ENCODE assay signal across 9 cellular contexts in the genomic region with DNA sequence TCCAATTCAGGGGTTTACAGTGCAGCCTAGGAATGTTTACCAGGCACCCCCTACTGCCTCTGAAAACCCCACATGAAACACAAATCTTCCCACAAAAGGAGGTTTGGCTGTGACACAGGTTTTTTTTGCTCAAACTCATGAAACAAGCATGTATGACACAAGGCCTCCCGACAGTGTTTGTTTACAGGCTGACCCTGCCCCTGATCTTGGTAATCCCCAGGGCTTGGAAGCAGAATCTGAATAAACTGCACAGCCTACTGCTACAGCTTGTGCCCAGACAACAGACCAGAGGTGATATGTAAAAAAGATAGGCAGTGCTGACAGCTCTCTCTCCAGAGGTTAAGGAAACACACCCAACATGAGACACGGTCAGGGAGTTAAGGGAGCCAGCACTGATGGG.
DNase-seq lines count a peak whose midpoint lies in the region; ATAC-seq and TF ChIP-seq lines count a peak whose summit lies in the region.
"Had no signal": no experiment of that assay in that cellular context is flagged by ENCODE, and none has a peak within 500 bp of the region (broad histone marks: within the 10 kb centered on the region; RNA-seq: fewer than 3 reads in every experiment).

No MANE protein-coding gene starts in this region.

- H3K9ac ChIP-seq in DND-41 (ENCODE audit: low read depth, low read length) (no peak overlapping the region), colonic mucosa (ENCODE audit: low read depth in 2 of 2, low read length in 2 of 2) (no peak overlapping the region)

- H3K9me3 ChIP-seq in DND-41 (ENCODE audit: insufficient read depth, low read length, severe bottlenecking) (no peaks in the 10 kb centered on the region), colonic mucosa (no peaks in the 10 kb centered on the region)

- no peak for ATAC-seq in DND-41 (ENCODE audit: insufficient read depth, low read depth)

- no peaks in the 10 kb centered on the region for H3K9me3 Mint-ChIP-seq in nephron progenitor cell

- H3K27ac ChIP-seq in DND-41 (ENCODE audit: low read length) (peak overlapping the region; percentile 15; the same call in 1 of the 2 replicates), colonic mucosa (no peak overlapping the region)

- peaks cover 25% of the 10 kb centered on the region for H3K4me1 Mint-ChIP-seq in nephron progenitor cell

- H3K27me3 ChIP-seq in DND-41 (ENCODE audit: insufficient read depth, low read length, poor library complexity) (no peaks in the 10 kb centered on the region), colonic mucosa (no peaks in the 10 kb centered on the region)

- no peak overlapping the region for H3K4me3 ChIP-seq in DND-41 (ENCODE audit: low read depth in 1 of 2, low read length in 2 of 2)
- H3K4me3 ChIP-seq in fibroblast of mammary gland (ENCODE audit: control insufficient read depth, low read depth, low read length) = no peak overlapping the region
- no peak overlapping the region for H3K4me3 ChIP-seq in colonic mucosa

- no peak for TF ChIP-seq CTCF in DND-41 (IDR thresholded peaks at IDR 0.05; ENCODE audit: borderline replicate concordance, extremely low read depth, low read length, poor library complexity, severe bottlenecking)
- no peak for TF ChIP-seq CTCF in fibroblast of mammary gland (conservative IDR thresholded peaks at IDR 0.05; ENCODE audit: control insufficient read depth, insufficient read depth, low read depth, low read length)
- no peak for TF ChIP-seq CTCF in nephron progenitor cell (IDR thresholded peaks at IDR 0.05)
- no peak for TF ChIP-seq CTCF in colonic mucosa (IDR thresholded peaks at IDR 0.05)

- peak overlapping the region; percentile 12 for H3K27ac Mint-ChIP-seq in nephron progenitor cell

- H4K20me1 ChIP-seq in DND-41 (ENCODE audit: insufficient read depth, low read length) = peaks cover 94% of the 10 kb centered on the region

- DNase-seq in DND-41 = no peak
- DNase-seq in RPMI7951 (ENCODE audit: low read depth) = peak; percentile 38
- peak; percentile 88 for DNase-seq in fibroblast of mammary gland (ENCODE audit: low read depth)
- DNase-seq in nephron progenitor cell = peak; percentile 10
- DNase-seq in colonic mucosa = no peak
- DNase-seq in RKO (ENCODE audit: low spot score) = no peak
- DNase-seq in NCI-H1417 (lab: John Stamatoyannopoulos, UW) = no peak
- no peak for DNase-seq in NCI-H524 treated with DMSO at 0.1 percent for 48 hours (lab: John Stamatoyannopoulos, UW)
- DNase-seq: Calu3 had no signal

- H3K36me3 ChIP-seq in DND-41 (ENCODE audit: insufficient read depth, low read length) (peaks cover 96% of the 10 kb centered on the region), colonic mucosa (no peaks in the 10 kb centered on the region)

- peaks cover 5% of the 10 kb centered on the region for H3K27me3 Mint-ChIP-seq in nephron progenitor cell (ENCODE audit: low read depth, poor library complexity)

- no peak overlapping the region for H3K4me2 ChIP-seq in DND-41 (ENCODE audit: insufficient read depth, low read length)

- no peaks in the 10 kb centered on the region; the same call in 1 of the 2 replicates for H3K4me1 ChIP-seq in DND-41 (ENCODE audit: insufficient read depth, low read length)
- no peaks in the 10 kb centered on the region for H3K4me1 ChIP-seq in colonic mucosa

- H3K36me3 Mint-ChIP-seq in nephron progenitor cell (ENCODE audit: low read depth) = peaks cover 47% of the 10 kb centered on the region

- intact Hi-C loops in colonic mucosa (cut with DNase I) = no loop called here

- no peak overlapping the region for H3K4me3 Mint-ChIP-seq in nephron progenitor cell

- H3K79me2 ChIP-seq in DND-41 (ENCODE audit: insufficient read depth, low read length) = peaks cover 100% of the 10 kb centered on the region

- no peak overlapping the region for H2AFZ ChIP-seq in DND-41 (ENCODE audit: low read depth, low read length)

Comparison
In these comparisons a context has a peak if more than half of its experiments do, and no peak if none do; other contexts are left out.
1. DNase-seq: peak in RPMI7951 (single experiment), fibroblast of mammary gland (single experiment) and nephron progenitor cell (single experiment); none in DND-41 (single experiment), colonic mucosa (single experiment), RKO (single experiment), NCI-H1417 (0 of 3) and NCI-H524 treated with DMSO at 0.1 percent for 48 hours (single experiment).